In genomic region chr3:160098946-160099626, GRCh38 we compare ENCODE assay signal across 20 cellular contexts.
DNase-seq lines count a peak whose midpoint lies in the region; ATAC-seq, FAIRE-seq and TF ChIP-seq lines count a peak whose summit lies in the region.
"Had no signal": no experiment of that assay in that cellular context is flagged by ENCODE, and none has a peak within 500 bp of the region (broad histone marks: within the 10 kb centered on the region; RNA-seq: fewer than 3 reads in every experiment).

No MANE protein-coding gene starts in this region.

- POLR2A ChIA-PET in A549 (lab: Yijun Ruan, JAX), result no interaction called here

- H3K4me2 ChIP-seq in A549, result peak overlapping the region; percentile 19; the same call in 1 of the 3 replicates
- peak overlapping the region; percentile 35 for H3K4me2 ChIP-seq in OCI-LY3 (ENCODE audit: low read length)
- H3K4me2 ChIP-seq: BLaER1 had no signal

- intact Hi-C loops in CD14-positive monocyte (cut with micrococcal nuclease), result no loop called here

- no peak for TF ChIP-seq POLR2A in A549 (IDR thresholded peaks at IDR 0.05; ENCODE audit: low read length)

- CTCF ChIA-PET in A549 (lab: Yijun Ruan, JAX), result interaction anchor here (0.9 to 1.0 kb wide), 2 partner anchors 12 to 271 kb away, joined by 3 read pairs; no protein-coding TSS in a partner anchor

- TF ChIP-seq CTCF in A549 (IDR thresholded peaks at IDR 0.05) (no peak), OCI-LY3 (IDR thresholded peaks at IDR 0.05; ENCODE audit: low read depth, low read length) (no peak), kidney epithelial cell (IDR thresholded peaks at IDR 0.05; ENCODE audit: insufficient read depth, low read length, poor library complexity, severe bottlenecking) (no peak), GM13976 (IDR thresholded peaks at IDR 0.05; ENCODE audit: borderline replicate concordance, control extremely low read depth, extremely low read depth, insufficient read depth, missing control alignments) (no peak), CD14-positive monocyte (IDR thresholded peaks at IDR 0.05) (no peak)

- no peak overlapping the region for H3K4me3 ChIP-seq in A549
- no peak overlapping the region for H3K4me3 ChIP-seq in OCI-LY3 (ENCODE audit: low read length)
- H3K4me3 ChIP-seq in kidney epithelial cell (ENCODE audit: low read depth, low read length), result no peak overlapping the region
- H3K4me3 ChIP-seq: BLaER1 had no signal

- WGBS in A549 (ENCODE audit: missing lambda C conversion rate), result 37% methylated on average over 3 of the region's 3 CpGs

- H3K9ac ChIP-seq in OCI-LY3 (ENCODE audit: low read length), result no peak overlapping the region
- H3K9ac ChIP-seq: BLaER1 had no signal

- H3K27me3 ChIP-seq in OCI-LY3 (ENCODE audit: low read depth, low read length) (no peaks in the 10 kb centered on the region), kidney epithelial cell (ENCODE audit: control insufficient read depth, insufficient read depth, low read length) (no peaks in the 10 kb centered on the region)
- H3K27me3 ChIP-seq: BLaER1 had no signal

- H3K4me1 ChIP-seq in A549 (peaks cover 10% of the 10 kb centered on the region; the same call in 2 of the 3 replicates), OCI-LY3 (ENCODE audit: low read length) (peaks cover 19% of the 10 kb centered on the region)

- ATAC-seq in A549 (no peak), GM18909 (IDR thresholded peaks at IDR 0.05; ENCODE audit: poor library complexity, unreplicated experiment) (peak; percentile 26)
- ATAC-seq: T-helper 17 cell had no signal

- peaks cover 0 to 2% (median 0%) of the 10 kb centered on the region in 7 donors for H3K9me3 Mint-ChIP-seq in CD14-positive monocyte
- H3K9me3 Mint-ChIP-seq: CD8-positive, alpha-beta memory T cell had no signal

- H3K4me3 Mint-ChIP-seq in CD14-positive monocyte, result no peak overlapping the region
- H3K4me3 Mint-ChIP-seq: CD8-positive, alpha-beta memory T cell; T-helper 17 cell had no signal

- H3K36me3 Mint-ChIP-seq in CD14-positive monocyte, result no peaks in the 10 kb centered on the region
- H3K36me3 Mint-ChIP-seq: CD8-positive, alpha-beta memory T cell had no signal

- H2AFZ ChIP-seq in OCI-LY3 (ENCODE audit: low read depth, low read length), result 0 out of 2 replicates have a peak overlapping the region, but pooled peaks have one; percentile 25

- no peaks in the 10 kb centered on the region for H4K20me1 ChIP-seq in OCI-LY3 (ENCODE audit: insufficient read depth, low read length)
- H4K20me1 ChIP-seq: BLaER1 had no signal

- in situ Hi-C loops in GM13976 (cut with MboI; ENCODE audit: low sequenced_read_pairs, unreplicated experiment), result no loop called here

- peaks cover 12% of the 10 kb centered on the region for H3K4me1 Mint-ChIP-seq in CD14-positive monocyte
- H3K4me1 Mint-ChIP-seq: CD8-positive, alpha-beta memory T cell; T-helper 17 cell had no signal

- H3K79me2 ChIP-seq in OCI-LY3 (ENCODE audit: low read length), result no peaks in the 10 kb centered on the region

- FAIRE-seq in A549 (lab: Jason Lieb, UNC), result no peak
- FAIRE-seq: A204.1 had no signal

- H3K27me3 Mint-ChIP-seq in CD14-positive monocyte (ENCODE audit: low read depth in 3 of 3), result peaks cover 0 to 1% (median 0%) of the 10 kb centered on the region in 3 donors

- no peak for TF ChIP-seq EP300 in A549 (IDR thresholded peaks at IDR 0.05)

- TF ChIP-seq RAD21 in A549 (conservative IDR thresholded peaks at IDR 0.05 in 1 of 2, IDR thresholded peaks at IDR 0.05 in 1 of 2), result no peak

- DNase-seq in A549 (ENCODE audit: low read depth in 1 of 2, low spot score in 1 of 2) (no peak), kidney epithelial cell (ENCODE audit: low read depth) (peak; percentile 23), NCI-H1092 treated with DMSO at 0.1 percent for 48 hours (lab: John Stamatoyannopoulos, UW) (no peak), NOMO-1 treated with dmso at 0.1 percent for 144 hours (lab: John Stamatoyannopoulos, UW; ENCODE audit: unreplicated experiment) (no peak), GM13976 (ENCODE audit: low spot score) (no peak), CD14-positive monocyte (ENCODE audit: low spot score) (no peak)
- DNase-seq: CD8-positive, alpha-beta memory T cell; DMS53; H7; MM.1S; NCI-H1105; NCI-H510A; NCI-H748 treated with DMSO at 0.1 percent for 48 hours; NK-92 treated with Interleukin-12 subunit alpha and Interleukin-12 subunit beta, amount 100 ng/mL, for 24 hours; T-helper 17 cell had no signal

- H3K36me3 ChIP-seq in OCI-LY3 (replicated peaks; ENCODE audit: low read depth, low read length) (no peaks in the 10 kb centered on the region), kidney epithelial cell (ENCODE audit: control insufficient read depth, insufficient read depth, low read length) (no peaks in the 10 kb centered on the region)
- H3K36me3 ChIP-seq: BLaER1 had no signal

- H3K27ac ChIP-seq in A549 (peak overlapping the region in 1 of 2 experiments; percentile 53; a peak in 1 of 6 replicates), OCI-LY3 (ENCODE audit: low read length) (no peak overlapping the region)
- H3K27ac ChIP-seq: BLaER1, RWPE1 had no signal

- H3K27ac Mint-ChIP-seq in CD14-positive monocyte, result no peak overlapping the region
- H3K27ac Mint-ChIP-seq: CD8-positive, alpha-beta memory T cell; T-helper 17 cell had no signal

- H3K9me3 ChIP-seq in A549, result no peaks in the 10 kb centered on the region
- no peaks in the 10 kb centered on the region for H3K9me3 ChIP-seq in OCI-LY3 (ENCODE audit: insufficient read depth, low read length)
- H3K9me3 ChIP-seq: BLaER1 had no signal

TF ChIP-seq in A549, 52 proteins besides CTCF, POLR2A, EP300 and RAD21:
- TF ChIP-seq HOXB13 (CRISPR knock-in tag; IDR thresholded peaks at IDR 0.05; ENCODE audit: low read depth) (no peak), GATA3 (IDR thresholded peaks at IDR 0.05; ENCODE audit: borderline replicate concordance) (no peak), KDM5A (IDR thresholded peaks at IDR 0.05) (no peak), CEBPB (IDR thresholded peaks at IDR 0.05) (no peak), ZNF302 (CRISPR knock-in tag; IDR thresholded peaks at IDR 0.05) (no peak), MAX (IDR thresholded peaks at IDR 0.05) (no peak), PBX3 (IDR thresholded peaks at IDR 0.05) (no peak), RARB (CRISPR knock-in tag; IDR thresholded peaks at IDR 0.05) (no peak), BCL3 (IDR thresholded peaks at IDR 0.05) (no peak)
